Comparison of ENCODE assay signal across 8 cellular contexts in genomic region chr9:123524866-123525265, GRCh38.
"Had no signal": no experiment of that assay in that cellular context is flagged by ENCODE, and none has a peak within 500 bp of the region (broad histone marks: within the 10 kb centered on the region; RNA-seq: fewer than 3 reads in every experiment).

No MANE protein-coding gene starts in this region.

- H3K36me3 ChIP-seq: HAP-1 had no signal

- H3K27ac ChIP-seq: HL-60 had no signal

- H3K4me3 Mint-ChIP-seq: GM23338, HFFc6 had no signal

- H3K27ac Mint-ChIP-seq: GM23338, HFFc6 had no signal

- DNase-seq: HFFc6, IMR-90, KBM-7 had no signal

- H3K4me3 ChIP-seq: GM23338, HAP-1 had no signal

- H3K4me1 ChIP-seq: HAP-1 had no signal

- H3K4me2 ChIP-seq: GM23338 had no signal

- FAIRE-seq: H1, H54 had no signal

- H2AFZ ChIP-seq: GM23338 had no signal
